21 cellular contexts compared by ENCODE assay signal in genomic region chr19:4234142-4234861, GRCh38. TPM values are rescaled to one million over a fixed set of nuclear protein-coding genes. Genes with fewer than 3 reads are reported as not detected.
"Had no signal": no experiment of that assay in that cellular context is flagged by ENCODE, and none has a peak within 500 bp of the region (broad histone marks: within the 10 kb centered on the region; RNA-seq: fewer than 3 reads in every experiment).

No MANE protein-coding gene starts in this region.

- H3K27ac ChIP-seq: esophagus muscularis mucosa, right atrium auricular region, skin epidermis, tibial nerve, VCaP had no signal

- H3K9me3 ChIP-seq: esophagus muscularis mucosa, right atrium auricular region, tibial nerve had no signal

- DNase-seq: activated CD4-positive, alpha-beta T cell treated with anti-CD3 and anti-CD28 coated beads for 1 hour; activated CD4-positive, alpha-beta T cell treated with anti-CD3 and anti-CD28 coated beads, Interleukin-2, amount 50 U/mL, for 4 hours; activated naive CD4-positive, alpha-beta T cell treated with anti-CD3 and anti-CD28 coated beads, Interleukin-2, amount 50 U/mL, for 16 hours; activated T-cell treated with anti-CD3 and anti-CD28 coated beads for 4 hours; amniotic stem cell; left ventricle myocardium superior; naive thymus-derived CD8-positive, alpha-beta T cell; stimulated activated CD4-positive, alpha-beta T cell treated with anti-CD3 and anti-CD28 coated beads, Interleukin-4, amount 100 ng/mL, for 24 hours; stimulated activated naive CD4-positive, alpha-beta T cell treated with Interleukin-2 at 50 U/mL for 16 hours had no signal

- H3K36me3 Mint-ChIP-seq: naive thymus-derived CD8-positive, alpha-beta T cell had no signal

- H3K36me3 ChIP-seq: esophagus muscularis mucosa, right atrium auricular region, tibial nerve had no signal

- H3K27me3 ChIP-seq: right atrium auricular region had no signal

- H3K27ac Mint-ChIP-seq: memory B cell had no signal

- H3K9me3 Mint-ChIP-seq: activated T-helper 2 cell treated with anti-CD3 and anti-CD28 coated beads, Interferon-gamma antibody, Interleukin-2, Interleukin-4, amounts not matched to agents 10 μg/mL and 5 μg/mL and 100 μg/mL, durations not matched to agents 14 hours and 24 hours and 36 hours; memory B cell; naive thymus-derived CD8-positive, alpha-beta T cell had no signal

- H3K4me3 ChIP-seq: esophagus muscularis mucosa, right atrium auricular region, skin epidermis, tibial nerve had no signal

- H3K4me3 Mint-ChIP-seq: memory B cell; naive thymus-derived CD8-positive, alpha-beta T cell had no signal

- FAIRE-seq: endometrium, keratinocyte had no signal

RNA-seq across cellular contexts. Expression of gene EBI3, which starts 5.0 kb away (rescaled TPM):
- total RNA-seq: cardiac septum had no signal
- polyA plus RNA-seq: naive thymus-derived CD8-positive, alpha-beta T cell had no signal

RNA-seq across cellular contexts. Expression of gene SHD, which starts 44.8 kb away (rescaled TPM):
- total RNA-seq: cardiac septum; esophagus muscularis mucosa; left ventricle myocardium superior; mucosa of gallbladder; naive thymus-derived CD8-positive, alpha-beta T cell; posterior vena cava; tibial nerve had no signal
- polyA plus RNA-seq: keratinocyte; naive thymus-derived CD8-positive, alpha-beta T cell had no signal
